In genomic region chr3:141255864-141256263, GRCh38 we compare ENCODE assay signal across 7 cellular contexts. TPM values are rescaled to one million over a fixed set of nuclear protein-coding genes. Genes with fewer than 3 reads are reported as not detected.
A peak's percentile ranks its signal among the peaks of the same experiment; 100 is the strongest.
DNase-seq lines count a peak whose midpoint lies in the region; ATAC-seq and TF ChIP-seq lines count a peak whose summit lies in the region.

No MANE protein-coding gene starts in this region.

- peaks cover 5% of the 10 kb centered on the region for H3K4me1 Mint-ChIP-seq in progenitor cell of endocrine pancreas (ENCODE audit: low read depth)

- ATAC-seq in GM18867 (IDR thresholded peaks at IDR 0.05; ENCODE audit: unreplicated experiment) = peak; percentile 51
- no peak for ATAC-seq in GM19397 (IDR thresholded peaks at IDR 0.05; ENCODE audit: unreplicated experiment)
- no peak for ATAC-seq in HG03342 (IDR thresholded peaks at IDR 0.05; ENCODE audit: unreplicated experiment)

- H3K27me3 Mint-ChIP-seq in progenitor cell of endocrine pancreas = no peaks in the 10 kb centered on the region

- H3K4me3 Mint-ChIP-seq in progenitor cell of endocrine pancreas (ENCODE audit: low read depth) = no peak overlapping the region

- H3K27ac Mint-ChIP-seq in progenitor cell of endocrine pancreas = no peak overlapping the region

- no peaks in the 10 kb centered on the region for H3K36me3 Mint-ChIP-seq in progenitor cell of endocrine pancreas (ENCODE audit: insufficient read depth)

- peak; percentile 39 for TF ChIP-seq CTCF in progenitor cell of endocrine pancreas (IDR thresholded peaks at IDR 0.05; ENCODE audit: unreplicated experiment)

- no peaks in the 10 kb centered on the region for H3K9me3 Mint-ChIP-seq in progenitor cell of endocrine pancreas (ENCODE audit: low read depth)

- DNase-seq in NOMO-1 treated with dmso at 0.1 percent for 144 hours (lab: John Stamatoyannopoulos, UW; ENCODE audit: unreplicated experiment) (peak; percentile 18), cerebellar cortex (ENCODE audit: low spot score) (peak; percentile 15), progenitor cell of endocrine pancreas (ENCODE audit: low spot score, unreplicated experiment) (no peak), NCI-H510A (lab: John Stamatoyannopoulos, UW) (no peak)

RNA-seq across cellular contexts. Expression of gene PXYLP1, which starts 24.2 kb away (rescaled TPM):
- total RNA-seq in progenitor cell of endocrine pancreas = 36.3 and 37.6 TPM in 2 replicates

Comparison
In these comparisons a context has a peak if more than half of its experiments do, and no peak if none do; other contexts are left out.
1. DNase-seq: peak in NOMO-1 treated with dmso at 0.1 percent for 144 hours (single experiment) and cerebellar cortex (single experiment); none in progenitor cell of endocrine pancreas (single experiment) and NCI-H510A (single experiment).